Comparison of ENCODE assay signal across 1 cellular context in the genomic region with DNA sequence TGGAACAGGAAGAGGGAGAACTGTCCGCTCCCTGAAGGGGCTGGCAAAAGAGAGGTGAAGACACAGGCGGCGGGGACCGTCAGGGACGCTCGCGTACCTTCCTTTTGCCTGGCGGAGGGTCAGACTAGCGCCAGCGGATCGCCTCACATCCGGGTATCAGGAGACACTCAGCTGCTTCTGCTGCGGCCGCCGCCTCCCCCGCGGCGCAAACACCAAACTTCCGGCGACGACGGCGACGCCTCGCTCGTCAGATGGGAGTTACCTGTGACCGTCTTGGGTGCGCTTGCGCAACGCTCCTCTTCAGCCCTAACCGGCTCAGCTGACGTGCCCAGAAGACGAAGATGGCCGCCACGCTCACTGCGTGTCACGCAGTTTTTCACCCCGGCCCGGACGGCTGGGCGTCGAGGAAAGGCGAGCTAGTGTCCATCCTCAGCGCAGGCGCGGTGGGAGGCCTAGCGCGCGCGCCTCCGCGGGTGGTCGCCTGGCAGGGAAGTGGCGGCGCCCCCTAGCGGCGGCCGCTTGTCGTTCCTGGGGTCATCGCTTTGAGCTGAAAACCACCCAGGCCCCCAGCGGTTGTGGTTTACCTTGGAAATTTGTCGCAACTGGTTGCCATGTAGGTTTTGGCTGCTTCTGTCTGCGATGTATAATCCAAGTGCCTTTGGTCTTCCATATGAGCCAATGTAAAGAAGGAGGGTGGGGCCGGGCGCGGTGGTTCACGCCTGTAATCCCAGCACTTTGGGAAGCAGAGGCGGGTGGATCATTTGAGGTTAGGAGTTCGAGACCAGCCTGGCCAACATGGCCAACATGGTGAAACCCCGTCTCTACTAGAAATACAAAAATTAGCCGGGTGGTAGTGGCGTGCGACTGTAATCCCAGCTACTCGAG.
TF ChIP-seq lines count a peak whose summit lies in the region.

A gene with protein sequence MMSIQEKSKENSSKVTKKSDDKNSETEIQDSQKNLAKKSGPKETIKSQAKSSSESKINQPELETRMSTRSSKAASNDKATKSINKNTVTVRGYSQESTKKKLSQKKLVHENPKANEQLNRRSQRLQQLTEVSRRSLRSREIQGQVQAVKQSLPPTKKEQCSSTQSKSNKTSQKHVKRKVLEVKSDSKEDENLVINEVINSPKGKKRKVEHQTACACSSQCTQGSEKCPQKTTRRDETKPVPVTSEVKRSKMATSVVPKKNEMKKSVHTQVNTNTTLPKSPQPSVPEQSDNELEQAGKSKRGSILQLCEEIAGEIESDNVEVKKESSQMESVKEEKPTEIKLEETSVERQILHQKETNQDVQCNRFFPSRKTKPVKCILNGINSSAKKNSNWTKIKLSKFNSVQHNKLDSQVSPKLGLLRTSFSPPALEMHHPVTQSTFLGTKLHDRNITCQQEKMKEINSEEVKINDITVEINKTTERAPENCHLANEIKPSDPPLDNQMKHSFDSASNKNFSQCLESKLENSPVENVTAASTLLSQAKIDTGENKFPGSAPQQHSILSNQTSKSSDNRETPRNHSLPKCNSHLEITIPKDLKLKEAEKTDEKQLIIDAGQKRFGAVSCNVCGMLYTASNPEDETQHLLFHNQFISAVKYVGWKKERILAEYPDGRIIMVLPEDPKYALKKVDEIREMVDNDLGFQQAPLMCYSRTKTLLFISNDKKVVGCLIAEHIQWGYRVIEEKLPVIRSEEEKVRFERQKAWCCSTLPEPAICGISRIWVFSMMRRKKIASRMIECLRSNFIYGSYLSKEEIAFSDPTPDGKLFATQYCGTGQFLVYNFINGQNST (minus strand): TSS at position 179 of the 885 bp plus-strand sequence. CDS start 25,861 bp downstream, outside the sequence.

TF ChIP-seq in K562, 482 proteins besides CTCF, POLR2A, EP300 and RAD21 (continued from another document and continues in another):
- no peak for TF ChIP-seq NELFE (IDR thresholded peaks at IDR 0.05; ENCODE audit: insufficient read depth, insufficient read length)
- TF ChIP-seq ZBED1 (IDR thresholded peaks at IDR 0.05): peak; percentile 26; the same call in 1 of the 2 replicates
- TF ChIP-seq, protein P1, sequence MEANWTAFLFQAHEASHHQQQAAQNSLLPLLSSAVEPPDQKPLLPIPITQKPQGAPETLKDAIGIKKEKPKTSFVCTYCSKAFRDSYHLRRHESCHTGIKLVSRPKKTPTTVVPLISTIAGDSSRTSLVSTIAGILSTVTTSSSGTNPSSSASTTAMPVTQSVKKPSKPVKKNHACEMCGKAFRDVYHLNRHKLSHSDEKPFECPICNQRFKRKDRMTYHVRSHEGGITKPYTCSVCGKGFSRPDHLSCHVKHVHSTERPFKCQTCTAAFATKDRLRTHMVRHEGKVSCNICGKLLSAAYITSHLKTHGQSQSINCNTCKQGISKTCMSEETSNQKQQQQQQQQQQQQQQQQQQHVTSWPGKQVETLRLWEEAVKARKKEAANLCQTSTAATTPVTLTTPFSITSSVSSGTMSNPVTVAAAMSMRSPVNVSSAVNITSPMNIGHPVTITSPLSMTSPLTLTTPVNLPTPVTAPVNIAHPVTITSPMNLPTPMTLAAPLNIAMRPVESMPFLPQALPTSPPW (CRISPR knock-in tag; IDR thresholded peaks at IDR 0.05): peak; percentile 78
- no peak for TF ChIP-seq PHB (CRISPR knock-in tag; IDR thresholded peaks at IDR 0.05)
- peak; percentile 95 for TF ChIP-seq XRCC5 (IDR thresholded peaks at IDR 0.05; ENCODE audit: low read depth, low read length)
- TF ChIP-seq RBFOX2 (IDR thresholded peaks at IDR 0.05; ENCODE audit: low read depth, low read length): peak; percentile 98
- TF ChIP-seq, protein P2, sequence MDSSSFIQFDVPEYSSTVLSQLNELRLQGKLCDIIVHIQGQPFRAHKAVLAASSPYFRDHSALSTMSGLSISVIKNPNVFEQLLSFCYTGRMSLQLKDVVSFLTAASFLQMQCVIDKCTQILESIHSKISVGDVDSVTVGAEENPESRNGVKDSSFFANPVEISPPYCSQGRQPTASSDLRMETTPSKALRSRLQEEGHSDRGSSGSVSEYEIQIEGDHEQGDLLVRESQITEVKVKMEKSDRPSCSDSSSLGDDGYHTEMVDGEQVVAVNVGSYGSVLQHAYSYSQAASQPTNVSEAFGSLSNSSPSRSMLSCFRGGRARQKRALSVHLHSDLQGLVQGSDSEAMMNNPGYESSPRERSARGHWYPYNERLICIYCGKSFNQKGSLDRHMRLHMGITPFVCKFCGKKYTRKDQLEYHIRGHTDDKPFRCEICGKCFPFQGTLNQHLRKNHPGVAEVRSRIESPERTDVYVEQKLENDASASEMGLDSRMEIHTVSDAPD (CRISPR knock-in tag; IDR thresholded peaks at IDR 0.05): no peak
- TF ChIP-seq PPARD (CRISPR knock-in tag; IDR thresholded peaks at IDR 0.05): no peak
- TF ChIP-seq ETV5 (CRISPR knock-in tag; IDR thresholded peaks at IDR 0.05; ENCODE audit: low read depth): peak; percentile 98
- TF ChIP-seq FOXM1 (IDR thresholded peaks at IDR 0.05; ENCODE audit: low read depth): no peak
- TF ChIP-seq FOXM1 (CRISPR knock-in tag; IDR thresholded peaks at IDR 0.05; ENCODE audit: low read depth): peak; percentile 69
- no peak for TF ChIP-seq KLF10 (CRISPR knock-in tag; IDR thresholded peaks at IDR 0.05)
- no peak for TF ChIP-seq ZNF263 (CRISPR knock-in tag; IDR thresholded peaks at IDR 0.05; ENCODE audit: borderline replicate concordance)
- 0 out of 2 replicates have a peak, but pooled peaks have one; percentile 23 for TF ChIP-seq ZBTB17 (CRISPR knock-in tag; IDR thresholded peaks at IDR 0.05)
- TF ChIP-seq ZNF644 (tag; IDR thresholded peaks at IDR 0.05; ENCODE audit: low read depth): no peak
- TF ChIP-seq KLF6 (CRISPR knock-in tag; IDR thresholded peaks at IDR 0.05; ENCODE audit: borderline replicate concordance): no peak
- TF ChIP-seq ZKSCAN3 (CRISPR knock-in tag; IDR thresholded peaks at IDR 0.05): no peak
- no peak for TF ChIP-seq ZNF77 (CRISPR knock-in tag; IDR thresholded peaks at IDR 0.05)
- peak; percentile 96 for TF ChIP-seq ETV1 (tag; conservative IDR thresholded peaks at IDR 0.05; ENCODE audit: low read depth)
- no peak for TF ChIP-seq TRIM28 (IDR thresholded peaks at IDR 0.05)
- no peak for TF ChIP-seq ZNF274 (IDR thresholded peaks at IDR 0.05; ENCODE audit: borderline replicate concordance, low read depth, low read length)
- TF ChIP-seq ZFP36 (IDR thresholded peaks at IDR 0.05; ENCODE audit: low read depth, low read length, partially characterized antibody): peak; percentile 16
- TF ChIP-seq, protein P3, sequence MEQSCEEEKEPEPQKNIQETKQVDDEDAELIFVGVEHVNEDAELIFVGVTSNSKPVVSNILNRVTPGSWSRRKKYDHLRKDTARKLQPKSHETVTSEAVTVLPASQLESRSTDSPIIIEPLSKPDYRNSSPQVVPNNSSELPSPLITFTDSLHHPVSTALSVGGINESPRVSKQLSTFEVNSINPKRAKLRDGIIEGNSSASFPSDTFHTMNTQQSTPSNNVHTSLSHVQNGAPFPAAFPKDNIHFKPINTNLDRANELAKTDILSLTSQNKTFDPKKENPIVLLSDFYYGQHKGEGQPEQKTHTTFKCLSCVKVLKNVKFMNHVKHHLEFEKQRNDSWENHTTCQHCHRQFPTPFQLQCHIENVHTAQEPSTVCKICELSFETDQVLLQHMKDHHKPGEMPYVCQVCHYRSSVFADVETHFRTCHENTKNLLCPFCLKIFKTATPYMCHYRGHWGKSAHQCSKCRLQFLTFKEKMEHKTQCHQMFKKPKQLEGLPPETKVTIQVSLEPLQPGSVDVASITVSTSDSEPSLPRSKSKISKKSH (CRISPR knock-in tag; IDR thresholded peaks at IDR 0.05): no peak
- TF ChIP-seq MTF1 (CRISPR knock-in tag; IDR thresholded peaks at IDR 0.05; ENCODE audit: borderline replicate concordance): no peak
- peak; percentile 14; the same call in 1 of the 2 replicates for TF ChIP-seq ZNF316 (IDR thresholded peaks at IDR 0.05)
- TF ChIP-seq, protein P4, sequence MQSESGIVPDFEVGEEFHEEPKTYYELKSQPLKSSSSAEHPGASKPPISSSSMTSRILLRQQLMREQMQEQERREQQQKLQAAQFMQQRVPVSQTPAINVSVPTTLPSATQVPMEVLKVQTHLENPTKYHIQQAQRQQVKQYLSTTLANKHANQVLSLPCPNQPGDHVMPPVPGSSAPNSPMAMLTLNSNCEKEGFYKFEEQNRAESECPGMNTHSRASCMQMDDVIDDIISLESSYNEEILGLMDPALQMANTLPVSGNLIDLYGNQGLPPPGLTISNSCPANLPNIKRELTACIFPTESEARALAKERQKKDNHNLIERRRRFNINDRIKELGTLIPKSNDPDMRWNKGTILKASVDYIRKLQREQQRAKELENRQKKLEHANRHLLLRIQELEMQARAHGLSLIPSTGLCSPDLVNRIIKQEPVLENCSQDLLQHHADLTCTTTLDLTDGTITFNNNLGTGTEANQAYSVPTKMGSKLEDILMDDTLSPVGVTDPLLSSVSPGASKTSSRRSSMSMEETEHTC (IDR thresholded peaks at IDR 0.05): 0 out of 2 replicates have a peak, but pooled peaks have one; percentile 37
- no peak for TF ChIP-seq MIER1 (IDR thresholded peaks at IDR 0.05; ENCODE audit: low read depth)
- peak; percentile 75; the same call in 1 of the 2 replicates for TF ChIP-seq ZNF175 (CRISPR knock-in tag; IDR thresholded peaks at IDR 0.05; ENCODE audit: low read depth)
- no peak for TF ChIP-seq MCM5 (IDR thresholded peaks at IDR 0.05; ENCODE audit: low read depth)
- peak; percentile 91 for TF ChIP-seq IRF9 (tag; IDR thresholded peaks at IDR 0.05)
- TF ChIP-seq PYGO2 (tag; IDR thresholded peaks at IDR 0.05): no peak
- TF ChIP-seq ATF7 (IDR thresholded peaks at IDR 0.05): peak; percentile 91
- 0 out of 2 replicates have a peak, but pooled peaks have one; percentile 33 for TF ChIP-seq ZNF41 (CRISPR knock-in tag; conservative IDR thresholded peaks at IDR 0.05)
- peak; percentile 27; the same call in 1 of the 2 replicates for TF ChIP-seq ATF2 (CRISPR knock-in tag; IDR thresholded peaks at IDR 0.05)
- no peak for TF ChIP-seq THAP7 (CRISPR knock-in tag; IDR thresholded peaks at IDR 0.05)
- TF ChIP-seq ZNF79 (CRISPR knock-in tag; IDR thresholded peaks at IDR 0.05; ENCODE audit: low read depth): no peak
- no peak for TF ChIP-seq PTBP1 (IDR thresholded peaks at IDR 0.05; ENCODE audit: low read depth, low read length)
- no peak for TF ChIP-seq ZNF184 (CRISPR knock-in tag; IDR thresholded peaks at IDR 0.05)
- no peak for TF ChIP-seq CBX2 (IDR thresholded peaks at IDR 0.05; ENCODE audit: insufficient read depth, low read length, poor library complexity, severe bottlenecking)
- no peak for TF ChIP-seq MAFF (IDR thresholded peaks at IDR 0.05; ENCODE audit: low read length)
- TF ChIP-seq CHD4 (IDR thresholded peaks at IDR 0.05; ENCODE audit: insufficient read depth, insufficient replicate concordance, low read depth, low read length, poor library complexity, severe bottlenecking): no peak
- no peak for TF ChIP-seq RFX1 (IDR thresholded peaks at IDR 0.05)
- TF ChIP-seq ERF (CRISPR knock-in tag; IDR thresholded peaks at IDR 0.05): no peak
- TF ChIP-seq, protein P5, sequence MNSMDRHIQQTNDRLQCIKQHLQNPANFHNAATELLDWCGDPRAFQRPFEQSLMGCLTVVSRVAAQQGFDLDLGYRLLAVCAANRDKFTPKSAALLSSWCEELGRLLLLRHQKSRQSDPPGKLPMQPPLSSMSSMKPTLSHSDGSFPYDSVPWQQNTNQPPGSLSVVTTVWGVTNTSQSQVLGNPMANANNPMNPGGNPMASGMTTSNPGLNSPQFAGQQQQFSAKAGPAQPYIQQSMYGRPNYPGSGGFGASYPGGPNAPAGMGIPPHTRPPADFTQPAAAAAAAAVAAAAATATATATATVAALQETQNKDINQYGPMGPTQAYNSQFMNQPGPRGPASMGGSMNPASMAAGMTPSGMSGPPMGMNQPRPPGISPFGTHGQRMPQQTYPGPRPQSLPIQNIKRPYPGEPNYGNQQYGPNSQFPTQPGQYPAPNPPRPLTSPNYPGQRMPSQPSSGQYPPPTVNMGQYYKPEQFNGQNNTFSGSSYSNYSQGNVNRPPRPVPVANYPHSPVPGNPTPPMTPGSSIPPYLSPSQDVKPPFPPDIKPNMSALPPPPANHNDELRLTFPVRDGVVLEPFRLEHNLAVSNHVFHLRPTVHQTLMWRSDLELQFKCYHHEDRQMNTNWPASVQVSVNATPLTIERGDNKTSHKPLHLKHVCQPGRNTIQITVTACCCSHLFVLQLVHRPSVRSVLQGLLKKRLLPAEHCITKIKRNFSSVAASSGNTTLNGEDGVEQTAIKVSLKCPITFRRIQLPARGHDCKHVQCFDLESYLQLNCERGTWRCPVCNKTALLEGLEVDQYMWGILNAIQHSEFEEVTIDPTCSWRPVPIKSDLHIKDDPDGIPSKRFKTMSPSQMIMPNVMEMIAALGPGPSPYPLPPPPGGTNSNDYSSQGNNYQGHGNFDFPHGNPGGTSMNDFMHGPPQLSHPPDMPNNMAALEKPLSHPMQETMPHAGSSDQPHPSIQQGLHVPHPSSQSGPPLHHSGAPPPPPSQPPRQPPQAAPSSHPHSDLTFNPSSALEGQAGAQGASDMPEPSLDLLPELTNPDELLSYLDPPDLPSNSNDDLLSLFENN (IDR thresholded peaks at IDR 0.05; ENCODE audit: low read depth in 2 of 2, low read length in 2 of 2): peak in 1 of 2 experiments; percentile 65; a peak in 1 of 4 replicates
- TF ChIP-seq TCF7 (IDR thresholded peaks at IDR 0.05; ENCODE audit: borderline replicate concordance): no peak; the same call in 1 of the 2 replicates
